ENCODE assay signal across 1 cellular context in genomic region chr11:64776425-64776824, GRCh38.
TF ChIP-seq lines count a peak whose summit lies in the region.

No MANE protein-coding gene starts in this region.

TF ChIP-seq in SK-N-SH, 30 proteins besides CTCF, POLR2A, EP300 and RAD21 (continued from another document):
- TF ChIP-seq ELF1 (IDR thresholded peaks at IDR 0.05) (no peak), TEAD4 (IDR thresholded peaks at IDR 0.05; ENCODE audit: borderline replicate concordance, insufficient read depth) (no peak), FOXM1 (IDR thresholded peaks at IDR 0.05; ENCODE audit: low read depth) (no peak), GATA2 (CRISPR knock-in tag; IDR thresholded peaks at IDR 0.05) (no peak), FOSL2 (IDR thresholded peaks at IDR 0.05; ENCODE audit: borderline replicate concordance, low read depth) (no peak), SMC3 (IDR thresholded peaks at IDR 0.05; ENCODE audit: low read depth, low read length) (no peak)
- TF ChIP-seq, protein P1, sequence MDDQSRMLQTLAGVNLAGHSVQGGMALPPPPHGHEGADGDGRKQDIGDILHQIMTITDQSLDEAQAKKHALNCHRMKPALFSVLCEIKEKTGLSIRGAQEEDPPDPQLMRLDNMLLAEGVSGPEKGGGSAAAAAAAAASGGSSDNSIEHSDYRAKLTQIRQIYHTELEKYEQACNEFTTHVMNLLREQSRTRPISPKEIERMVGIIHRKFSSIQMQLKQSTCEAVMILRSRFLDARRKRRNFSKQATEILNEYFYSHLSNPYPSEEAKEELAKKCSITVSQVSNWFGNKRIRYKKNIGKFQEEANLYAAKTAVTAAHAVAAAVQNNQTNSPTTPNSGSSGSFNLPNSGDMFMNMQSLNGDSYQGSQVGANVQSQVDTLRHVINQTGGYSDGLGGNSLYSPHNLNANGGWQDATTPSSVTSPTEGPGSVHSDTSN (IDR thresholded peaks at IDR 0.05): no peak
- TF ChIP-seq, protein P2, sequence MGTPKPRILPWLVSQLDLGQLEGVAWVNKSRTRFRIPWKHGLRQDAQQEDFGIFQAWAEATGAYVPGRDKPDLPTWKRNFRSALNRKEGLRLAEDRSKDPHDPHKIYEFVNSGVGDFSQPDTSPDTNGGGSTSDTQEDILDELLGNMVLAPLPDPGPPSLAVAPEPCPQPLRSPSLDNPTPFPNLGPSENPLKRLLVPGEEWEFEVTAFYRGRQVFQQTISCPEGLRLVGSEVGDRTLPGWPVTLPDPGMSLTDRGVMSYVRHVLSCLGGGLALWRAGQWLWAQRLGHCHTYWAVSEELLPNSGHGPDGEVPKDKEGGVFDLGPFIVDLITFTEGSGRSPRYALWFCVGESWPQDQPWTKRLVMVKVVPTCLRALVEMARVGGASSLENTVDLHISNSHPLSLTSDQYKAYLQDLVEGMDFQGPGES (IDR thresholded peaks at IDR 0.05; ENCODE audit: low read depth, low read length): no peak
